In the genomic region with DNA sequence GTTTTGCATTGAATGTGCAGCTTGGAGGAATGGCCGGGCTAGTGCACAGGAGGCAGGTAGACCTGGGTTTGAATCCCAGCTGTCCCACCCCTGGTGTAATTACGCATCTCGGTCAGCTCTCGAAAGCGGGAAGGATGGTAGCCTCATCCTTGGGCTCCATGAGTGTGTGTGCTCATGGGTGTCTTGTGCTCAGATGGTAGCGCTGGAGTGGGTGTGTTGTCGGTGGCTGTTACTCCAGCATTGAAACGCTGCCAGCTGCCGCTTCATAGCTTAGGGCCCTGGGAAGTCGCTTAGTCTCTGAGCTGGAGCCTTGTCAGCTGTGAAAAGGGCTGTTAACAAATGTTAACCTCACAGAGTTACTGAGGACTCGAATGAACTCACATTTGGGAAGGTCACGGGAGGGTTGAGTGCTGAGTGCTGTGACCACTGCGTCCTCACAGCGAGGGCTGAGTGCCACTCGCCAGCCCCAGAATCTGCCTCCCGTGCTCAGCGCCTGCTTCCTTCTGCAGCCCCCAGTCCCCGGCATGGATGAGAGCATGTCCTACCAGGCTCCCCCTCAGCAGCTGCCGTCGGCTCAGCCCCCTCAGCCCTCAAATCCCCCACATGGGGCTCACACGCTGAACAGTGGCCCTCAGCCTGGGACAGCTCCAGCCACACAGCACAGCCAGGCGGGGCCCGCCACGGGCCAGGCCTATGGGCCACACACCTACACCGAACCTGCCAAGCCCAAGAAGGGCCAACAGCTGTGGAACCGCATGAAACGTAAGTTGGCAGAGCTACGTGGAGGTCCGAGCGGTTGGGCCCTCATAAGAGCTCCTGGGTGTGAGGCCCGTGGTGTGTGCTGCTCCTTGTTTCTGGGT, we compare ENCODE assay signal across 22 cellular contexts. TPM values are rescaled to one million over a fixed set of nuclear protein-coding genes. Genes with fewer than 3 reads are reported as not detected.
A peak's percentile ranks its signal among the peaks of the same experiment; 100 is the strongest.
DNase-seq lines count a peak whose midpoint lies in the region; ATAC-seq, FAIRE-seq and TF ChIP-seq lines count a peak whose summit lies in the region.
"Had no signal": no experiment of that assay in that cellular context is flagged by ENCODE, and none has a peak within 500 bp of the region (broad histone marks: within the 10 kb centered on the region; RNA-seq: fewer than 3 reads in every experiment).

No MANE protein-coding gene starts in this region.

- H3K27ac ChIP-seq in HepG2 (ENCODE audit: extremely low read length, insufficient read depth, low read length) (no peak overlapping the region), right lobe of liver (no peak overlapping the region), aorta (ENCODE audit: low read depth in 1 of 2, low read length in 2 of 2) (no peak overlapping the region)
- H3K27ac ChIP-seq in CD8-positive, alpha-beta T cell (ENCODE audit: low read depth, low read length) = no peak overlapping the region
- H3K27ac ChIP-seq: 22Rv1, GM23248 had no signal

- in situ Hi-C loops in HepG2 (cut with HindIII; ENCODE audit: extremely low pct_ligation_motif_present, low pct_unique_long_range_greater_than_20kb) = no loop called here

- POLR2A ChIA-PET in HepG2 (lab: Yijun Ruan, JAX) = interaction anchor here (2.9 kb wide), 1 partner anchor 9 kb away, joined by 26 read pairs; a partner anchor contains a TSS
- POLR2A ChIA-PET in CD8-positive, alpha-beta T cell (lab: Charles Lee) = interaction anchor here (0.7 to 1.0 kb wide), 2 partner anchors 17 to 317 kb away, joined by 3 read pairs; no protein-coding TSS in a partner anchor

- BruUV-seq in HepG2 (replicated peaks; lab: Mats Ljungman, UMichigan) = no TSS peak

- peaks cover 20% of the 10 kb centered on the region for H3K4me1 Mint-ChIP-seq in endothelial cell (ENCODE audit: unreplicated experiment)
- H3K4me1 Mint-ChIP-seq in CD8-positive, alpha-beta T cell (ENCODE audit: low read depth) = peaks cover 42% of the 10 kb centered on the region

- no peak overlapping the region for H2AFZ ChIP-seq in HepG2 (ENCODE audit: low read length)
- H2AFZ ChIP-seq: GM23248 had no signal

- H3K4me3 Mint-ChIP-seq in endothelial cell (ENCODE audit: unreplicated experiment) = peak overlapping the region; percentile 7
- H3K4me3 Mint-ChIP-seq in CD8-positive, alpha-beta T cell = no peak overlapping the region

- peaks cover 36% of the 10 kb centered on the region for H3K79me2 ChIP-seq in HepG2 (ENCODE audit: insufficient read depth, low read length)

- CTCF ChIA-PET in HepG2 (lab: Yijun Ruan, JAX; ENCODE audit: low intra/inter-chr PET ratio, low total read pairs) = no interaction called here
- CTCF ChIA-PET in CD8-positive, alpha-beta T cell (lab: Charles Lee) = interaction anchor here (1.4 to 2.3 kb wide), 2 partner anchors 26 to 64 kb away, joined by 3 to 7 read pairs; no protein-coding TSS in a partner anchor

- no peak overlapping the region for H3K27ac Mint-ChIP-seq in endothelial cell (ENCODE audit: unreplicated experiment)
- H3K27ac Mint-ChIP-seq in CD8-positive, alpha-beta T cell = no peak overlapping the region

- H3K27me3 Mint-ChIP-seq in endothelial cell (ENCODE audit: unreplicated experiment) = peaks cover 38% of the 10 kb centered on the region
- H3K27me3 Mint-ChIP-seq in CD8-positive, alpha-beta T cell (ENCODE audit: low read depth) = no peaks in the 10 kb centered on the region

- TF ChIP-seq EP300 in HepG2 (IDR thresholded peaks at IDR 0.05; ENCODE audit: low read depth in 2 of 2, low read length in 2 of 2) (no peak), HepG2 (CRISPR knock-in tag; IDR thresholded peaks at IDR 0.05; ENCODE audit: borderline replicate concordance) (no peak)

- H3K9me3 ChIP-seq in HepG2 (ENCODE audit: low read length) (no peaks in the 10 kb centered on the region), right lobe of liver (no peaks in the 10 kb centered on the region), aorta (ENCODE audit: control insufficient read depth, low read length) (no peaks in the 10 kb centered on the region)
- H3K9me3 ChIP-seq in CD8-positive, alpha-beta T cell (ENCODE audit: low read length) = no peaks in the 10 kb centered on the region

- DNase-seq in HepG2 (ENCODE audit: low spot score) (no peak), right lobe of liver (no peak), endothelial cell (ENCODE audit: low spot score) (no peak), aorta (peak; percentile 45 to 70)
- DNase-seq in stimulated activated naive CD4-positive, alpha-beta T cell treated with Interleukin-2 at 50 U/mL for 16 hours (lab: John Stamatoyannopoulos, UW) = no peak
- DNase-seq in CD8-positive, alpha-beta T cell = no peak
- DNase-seq: DMS79 treated with DMSO at 0.1 percent for 48 hours; GM23248; KBM-7; NCI-H1436; NCI-H2029; NCI-H2171 treated with DMSO at 0.1 percent for 48 hours; NCI-H446 treated with DMSO at 0.1 percent for 48 hours; NK-92 treated with Interleukin-12 subunit alpha and Interleukin-12 subunit beta, amount 100 ng/mL, for 24 hours; OCI-M1; SIG-M5 had no signal

- ATAC-seq in HepG2 = no peak
- ATAC-seq in right lobe of liver = no peak
- ATAC-seq in aorta (ENCODE audit: low FRiP score) = no peak
- no peak for ATAC-seq in CD8-positive, alpha-beta T cell
- ATAC-seq: HCT116 had no signal

- no peak for TF ChIP-seq RAD21 in HepG2 (CRISPR knock-in tag; IDR thresholded peaks at IDR 0.05)

- H3K4me3 ChIP-seq in HepG2 (replicated peaks in 1 of 3; ENCODE audit: insufficient read depth in 1 of 3, low read depth in 2 of 3, low read length in 3 of 3) (no peak overlapping the region), right lobe of liver (no peak overlapping the region), aorta (ENCODE audit: low read length in 2 of 2) (no peak overlapping the region)
- H3K4me3 ChIP-seq in CD8-positive, alpha-beta T cell (ENCODE audit: low read depth, low read length) = no peak overlapping the region
- H3K4me3 ChIP-seq: GM23248 had no signal

- intact Hi-C loops in HepG2 (cut with micrococcal nuclease; ENCODE audit: unreplicated experiment) (no loop called here), right lobe of liver (cut with DNase I) (no loop called here), aorta (cut with DNase I) (loop anchor here in 1 of 2 donors (10.0 kb wide), 1 partner anchor 299 kb away; a partner anchor contains a TSS)
- intact Hi-C loops in CD8-positive, alpha-beta T cell (cut with DNase I, micrococcal nuclease) = no loop called here

- H3K27me3 ChIP-seq in HepG2 (ENCODE audit: control insufficient read depth in 1 of 2, insufficient read depth in 2 of 2, low read length in 2 of 2) (no peaks in the 10 kb centered on the region; a peak in 2 of 5 replicates), right lobe of liver (no peaks in the 10 kb centered on the region), aorta (ENCODE audit: control insufficient read depth in 1 of 2, insufficient read depth in 2 of 2, low read length in 1 of 2) (no peaks in the 10 kb centered on the region)
- no peaks in the 10 kb centered on the region for H3K27me3 ChIP-seq in CD8-positive, alpha-beta T cell (ENCODE audit: insufficient read depth, low read length)

- H3K4me1 ChIP-seq in HepG2 (ENCODE audit: insufficient read depth, low read length) = peaks cover 18% of the 10 kb centered on the region
- peaks cover 0 to 13% (median 5%) of the 10 kb centered on the region in 4 donors for H3K4me1 ChIP-seq in right lobe of liver
- H3K4me1 ChIP-seq in aorta (ENCODE audit: control insufficient read depth in 1 of 2, insufficient read depth in 2 of 2, low read length in 2 of 2) = no peaks in the 10 kb centered on the region
- H3K4me1 ChIP-seq in CD8-positive, alpha-beta T cell (ENCODE audit: insufficient read depth, low read length) = peaks cover 26% of the 10 kb centered on the region

- TF ChIP-seq POLR2A in HepG2 (IDR thresholded peaks at IDR 0.05; ENCODE audit: insufficient read depth in 1 of 2, low read depth in 2 of 2, low read length in 2 of 2) (no peak; a peak in 1 of 4 replicates), right lobe of liver (IDR thresholded peaks at IDR 0.05) (no peak)

- 95% methylated on average over 23 of the region's 31 CpGs for WGBS in HepG2 (ENCODE audit: low lambda C conversion rate)
- WGBS in right lobe of liver (ENCODE audit: insufficient coverage, low coverage, low lambda C conversion rate, missing lambda C conversion rate) = no CpG with 5 or more reads among the region's 31 CpGs
- 89% methylated on average over 31 of the region's 31 CpGs for WGBS in aorta, 2 donors

- peaks cover 66% of the 10 kb centered on the region for H3K36me3 Mint-ChIP-seq in endothelial cell (ENCODE audit: low read depth, unreplicated experiment)
- H3K36me3 Mint-ChIP-seq in CD8-positive, alpha-beta T cell = peaks cover 89% of the 10 kb centered on the region

- H3K36me3 ChIP-seq in HepG2 (replicated peaks in 1 of 2; ENCODE audit: control insufficient read depth in 1 of 2, insufficient read depth in 2 of 2, low read length in 2 of 2) = peaks cover 48 to 81% of the 10 kb centered on the region in 2 experiments
- H3K36me3 ChIP-seq in right lobe of liver = peaks cover 39 to 80% (median 57%) of the 10 kb centered on the region in 4 donors
- peaks cover 6 to 43% of the 10 kb centered on the region in 2 donors for H3K36me3 ChIP-seq in aorta (ENCODE audit: control insufficient read depth in 1 of 2, insufficient read depth in 2 of 2, low read length in 1 of 2)
- H3K36me3 ChIP-seq in CD8-positive, alpha-beta T cell (ENCODE audit: insufficient read depth, low read length) = peaks cover 77% of the 10 kb centered on the region

- FAIRE-seq in HepG2 (lab: Jason Lieb, UNC) = no peak

- peaks cover 39% of the 10 kb centered on the region; the same call in 1 of the 2 replicates for H4K20me1 ChIP-seq in HepG2 (ENCODE audit: insufficient read depth, low read length)

- H3K9me3 Mint-ChIP-seq in endothelial cell (ENCODE audit: unreplicated experiment) = no peaks in the 10 kb centered on the region
- H3K9me3 Mint-ChIP-seq in CD8-positive, alpha-beta T cell = no peaks in the 10 kb centered on the region

- no peak overlapping the region for H3K4me2 ChIP-seq in HepG2 (ENCODE audit: low read depth, low read length)

- no peak for TF ChIP-seq CTCF in HepG2 (CRISPR knock-in tag; IDR thresholded peaks at IDR 0.05)
- TF ChIP-seq CTCF in right lobe of liver (IDR thresholded peaks at IDR 0.05) = no peak
- TF ChIP-seq CTCF in endothelial cell (IDR thresholded peaks at IDR 0.05; ENCODE audit: unreplicated experiment) = no peak
- TF ChIP-seq CTCF in CD8-positive, alpha-beta T cell (IDR thresholded peaks at IDR 0.05) = no peak

- H3K9ac ChIP-seq in HepG2 (ENCODE audit: insufficient read depth, low read depth, low read length) = no peak overlapping the region
- H3K9ac ChIP-seq: GM23248 had no signal

RNA-seq across cellular contexts. Expression of a gene that starts 5.2 kb away (rescaled TPM):
- total RNA-seq in HepG2 (2016; rRNA removed; fragmentation: Illumina TruSeq; extraction: Trizol) (5.8 and 14.3 TPM in 2 replicates), right lobe of liver (10 to 100 TPM; 29.8 to 66.3 (median 41.1) TPM), endothelial cell (ENCODE audit: unreplicated experiment) (162 TPM), aorta (100 to 1,000 TPM; 166 to 274 TPM)
- total RNA-seq in HepG2 (2016; cell fraction: cytosol; rRNA removed; fragmentation: Illumina TruSeq; extraction: Trizol; ENCODE audit: low read depth) = 1.1 and 2.1 TPM in 2 replicates
- total RNA-seq in HepG2 (2016; cell fraction: insoluble cytoplasmic fraction; rRNA removed; fragmentation: Illumina TruSeq; extraction: Trizol) = 4.7 and 13.0 TPM in 2 replicates
- total RNA-seq in HepG2 (2016; cell fraction: membrane; rRNA removed; fragmentation: Illumina TruSeq; extraction: Trizol) = 4.0 TPM in 2 replicates
- 28.1 and 29.6 TPM in 2 replicates for total RNA-seq in HepG2 (2016; cell fraction: nucleus; rRNA removed; fragmentation: Illumina TruSeq; extraction: Trizol)
- polyA plus RNA-seq in HepG2 (2011; rRNA removed) (38.3 and 41.9 TPM in 2 replicates), aorta (100 to 1,000 TPM in 1 of 2 donors, 10 to 100 TPM in 1; 39.4 to 336 TPM)
- 3.2 and 6.8 TPM in 2 replicates for polyA plus RNA-seq in HepG2 (2011; cell fraction: cytosol; rRNA removed)
- polyA plus RNA-seq in HepG2 (2011; cell fraction: nucleus; rRNA removed) = 519 and 637 TPM in 2 replicates
- polyA plus RNA-seq in HepG2 (2012) = 46.6 and 63.0 TPM in 2 replicates
- polyA plus RNA-seq in HepG2 (2016; cell fraction: cytosol; fragmentation: Illumina TruSeq; extraction: Trizol; ENCODE audit: low read depth) = 0.46 and 0.71 TPM in 2 replicates
- polyA plus RNA-seq in HepG2 (2016; cell fraction: insoluble cytoplasmic fraction; fragmentation: Illumina TruSeq; extraction: Trizol; ENCODE audit: low read depth) = 5.1 and 9.7 TPM in 2 replicates
- polyA plus RNA-seq in HepG2 (2016; cell fraction: membrane; fragmentation: Illumina TruSeq; extraction: Trizol; ENCODE audit: low read depth) = 1.5 and 2.8 TPM in 2 replicates
- 151 and 199 TPM in 2 replicates for polyA plus RNA-seq in HepG2 (2016; cell fraction: nucleus; fragmentation: Illumina TruSeq; extraction: Trizol; ENCODE audit: insufficient read depth, low read depth)
- 27.1 and 40.7 TPM in 2 replicates for polyA minus RNA-seq in HepG2 (2011; rRNA and poly(A)+ RNA removed; ENCODE audit: low replicate concordance)
- 10.7 and 13.3 TPM in 2 replicates for polyA minus RNA-seq in HepG2 (2011; cell fraction: cytosol; rRNA and poly(A)+ RNA removed)
- polyA minus RNA-seq in HepG2 (2011; cell fraction: nucleus; rRNA and poly(A)+ RNA removed) = 60.4 and 69.7 TPM in 2 replicates
- total RNA-seq in CD8-positive, alpha-beta T cell = 100 to 1,000 TPM; 514 to 558 TPM

RNA-seq across cellular contexts. Expression of a gene that starts 9.4 kb away (rescaled TPM):
- total RNA-seq in HepG2 (2016; rRNA removed; fragmentation: Illumina TruSeq; extraction: Trizol) = 1.5 and 2.9 TPM in 2 replicates
- 0.88 and 1.1 TPM in 2 replicates for total RNA-seq in HepG2 (2016; cell fraction: cytosol; rRNA removed; fragmentation: Illumina TruSeq; extraction: Trizol; ENCODE audit: low read depth)
- 1.8 and 2.6 TPM in 2 replicates for total RNA-seq in HepG2 (2016; cell fraction: insoluble cytoplasmic fraction; rRNA removed; fragmentation: Illumina TruSeq; extraction: Trizol)
- 1.8 and 2.1 TPM in 2 replicates for total RNA-seq in HepG2 (2016; cell fraction: membrane; rRNA removed; fragmentation: Illumina TruSeq; extraction: Trizol)
- 1.9 and 2.7 TPM in 2 replicates for total RNA-seq in HepG2 (2016; cell fraction: nucleus; rRNA removed; fragmentation: Illumina TruSeq; extraction: Trizol)
- 0.75 and 1.2 TPM in 2 replicates for polyA plus RNA-seq in HepG2 (2011; rRNA removed)
- polyA plus RNA-seq in HepG2 (2011; cell fraction: cytosol; rRNA removed) = 0.86 and 1.8 TPM in 2 replicates
- polyA plus RNA-seq in HepG2 (2011; cell fraction: nucleus; rRNA removed) = 1.7 TPM in 2 replicates
- polyA plus RNA-seq in HepG2 (2012) = 1.5 and 1.8 TPM in 2 replicates
- 0.32 and 0.38 TPM in 2 replicates for polyA plus RNA-seq in HepG2 (2016; cell fraction: cytosol; fragmentation: Illumina TruSeq; extraction: Trizol; ENCODE audit: low read depth)
- polyA plus RNA-seq in HepG2 (2016; cell fraction: insoluble cytoplasmic fraction; fragmentation: Illumina TruSeq; extraction: Trizol; ENCODE audit: low read depth) = 1.4 and 1.5 TPM in 2 replicates
- 0.65 and 1.0 TPM in 2 replicates for polyA plus RNA-seq in HepG2 (2016; cell fraction: membrane; fragmentation: Illumina TruSeq; extraction: Trizol; ENCODE audit: low read depth)
- 0.95 and 1.2 TPM in 2 replicates for polyA plus RNA-seq in HepG2 (2016; cell fraction: nucleus; fragmentation: Illumina TruSeq; extraction: Trizol; ENCODE audit: insufficient read depth, low read depth)
- polyA minus RNA-seq in HepG2 (2011; rRNA and poly(A)+ RNA removed; ENCODE audit: low replicate concordance) = 5.7 and 6.2 TPM in 2 replicates
- 3.4 and 3.7 TPM in 2 replicates for polyA minus RNA-seq in HepG2 (2011; cell fraction: cytosol; rRNA and poly(A)+ RNA removed)
- polyA minus RNA-seq in HepG2 (2011; cell fraction: nucleus; rRNA and poly(A)+ RNA removed) = 2.7 and 3.9 TPM in 2 replicates
- total RNA-seq in right lobe of liver = 1 to 10 TPM; 1.5 to 5.7 (median 3.3) TPM
- total RNA-seq in endothelial cell (ENCODE audit: unreplicated experiment) = 3.4 TPM
- 1 to 10 TPM; 5.4 to 7.4 TPM for total RNA-seq in aorta
- 1 to 10 TPM; 2.1 to 6.5 TPM for polyA plus RNA-seq in aorta
- total RNA-seq in CD8-positive, alpha-beta T cell = 1 to 10 TPM; 2.3 to 2.7 TPM

RNA-seq across cellular contexts. Expression of a gene that starts 18.9 kb away (rescaled TPM):
- total RNA-seq in HepG2 (2016; rRNA removed; fragmentation: Illumina TruSeq; extraction: Trizol) (0.83 and 1.6 TPM in 2 replicates), right lobe of liver (1 to 10 TPM; 1.3 to 3.7 (median 2.0) TPM), endothelial cell (ENCODE audit: unreplicated experiment) (21.4 TPM), aorta (10 to 100 TPM; 45.0 to 52.8 TPM)
- total RNA-seq in HepG2 (2016; cell fraction: cytosol; rRNA removed; fragmentation: Illumina TruSeq; extraction: Trizol; ENCODE audit: low read depth) = 1.4 and 3.2 TPM in 2 replicates
- 1.00 and 1.6 TPM in 2 replicates for total RNA-seq in HepG2 (2016; cell fraction: insoluble cytoplasmic fraction; rRNA removed; fragmentation: Illumina TruSeq; extraction: Trizol)
- total RNA-seq in HepG2 (2016; cell fraction: membrane; rRNA removed; fragmentation: Illumina TruSeq; extraction: Trizol) = 1.4 and 1.9 TPM in 2 replicates
- total RNA-seq in HepG2 (2016; cell fraction: nucleus; rRNA removed; fragmentation: Illumina TruSeq; extraction: Trizol) = not detected in 2 replicates
- polyA plus RNA-seq in HepG2 (2011; rRNA removed) (0.34 and 0.41 TPM in 2 replicates), aorta (10 to 100 TPM; 40.4 to 55.2 TPM)
- polyA plus RNA-seq in HepG2 (2011; cell fraction: cytosol; rRNA removed) = 0.37 and 0.90 TPM in 2 replicates
- 0.35 and 0.56 TPM in 2 replicates for polyA plus RNA-seq in HepG2 (2011; cell fraction: nucleus; rRNA removed)
- polyA plus RNA-seq in HepG2 (2012) = 0.92 and 0.97 TPM in 2 replicates
- 2.2 and 4.1 TPM in 2 replicates for polyA plus RNA-seq in HepG2 (2016; cell fraction: cytosol; fragmentation: Illumina TruSeq; extraction: Trizol; ENCODE audit: low read depth)
- polyA plus RNA-seq in HepG2 (2016; cell fraction: insoluble cytoplasmic fraction; fragmentation: Illumina TruSeq; extraction: Trizol; ENCODE audit: low read depth) = 2.3 and 3.1 TPM in 2 replicates
- polyA plus RNA-seq in HepG2 (2016; cell fraction: membrane; fragmentation: Illumina TruSeq; extraction: Trizol; ENCODE audit: low read depth) = 4.7 and 5.9 TPM in 2 replicates
- 1.2 and 2.4 TPM in 2 replicates for polyA plus RNA-seq in HepG2 (2016; cell fraction: nucleus; fragmentation: Illumina TruSeq; extraction: Trizol; ENCODE audit: insufficient read depth, low read depth)
- 0.54 TPM in 1 of 2 replicates, not detected in the other for polyA minus RNA-seq in HepG2 (2011; rRNA and poly(A)+ RNA removed; ENCODE audit: low replicate concordance)
- 0.79 TPM in 1 of 2 replicates, not detected in the other for polyA minus RNA-seq in HepG2 (2011; cell fraction: cytosol; rRNA and poly(A)+ RNA removed)
- not detected in 2 replicates for polyA minus RNA-seq in HepG2 (2011; cell fraction: nucleus; rRNA and poly(A)+ RNA removed)
- total RNA-seq in CD8-positive, alpha-beta T cell = not detected

RNA-seq across cellular contexts. Expression of a gene that starts 38.9 kb away (rescaled TPM):
- total RNA-seq in HepG2 (2016; rRNA removed; fragmentation: Illumina TruSeq; extraction: Trizol) = 10.6 and 19.9 TPM in 2 replicates
- 24.8 and 26.4 TPM in 2 replicates for total RNA-seq in HepG2 (2016; cell fraction: cytosol; rRNA removed; fragmentation: Illumina TruSeq; extraction: Trizol; ENCODE audit: low read depth)
- total RNA-seq in HepG2 (2016; cell fraction: insoluble cytoplasmic fraction; rRNA removed; fragmentation: Illumina TruSeq; extraction: Trizol) = 9.4 and 21.3 TPM in 2 replicates
- total RNA-seq in HepG2 (2016; cell fraction: membrane; rRNA removed; fragmentation: Illumina TruSeq; extraction: Trizol) = 27.7 and 30.4 TPM in 2 replicates
- total RNA-seq in HepG2 (2016; cell fraction: nucleus; rRNA removed; fragmentation: Illumina TruSeq; extraction: Trizol) = 16.5 and 20.3 TPM in 2 replicates
- 6.9 and 8.9 TPM in 2 replicates for polyA plus RNA-seq in HepG2 (2011; rRNA removed)
- polyA plus RNA-seq in HepG2 (2011; cell fraction: cytosol; rRNA removed) = 7.0 and 10.7 TPM in 2 replicates
- polyA plus RNA-seq in HepG2 (2011; cell fraction: nucleus; rRNA removed) = 13.2 and 17.7 TPM in 2 replicates
- 4.1 and 6.2 TPM in 2 replicates for polyA plus RNA-seq in HepG2 (2012)
- polyA plus RNA-seq in HepG2 (2016; cell fraction: cytosol; fragmentation: Illumina TruSeq; extraction: Trizol; ENCODE audit: low read depth) = 27.2 and 29.7 TPM in 2 replicates
- polyA plus RNA-seq in HepG2 (2016; cell fraction: insoluble cytoplasmic fraction; fragmentation: Illumina TruSeq; extraction: Trizol; ENCODE audit: low read depth) = 11.5 and 12.2 TPM in 2 replicates
- polyA plus RNA-seq in HepG2 (2016; cell fraction: membrane; fragmentation: Illumina TruSeq; extraction: Trizol; ENCODE audit: low read depth) = 29.0 and 29.3 TPM in 2 replicates
- polyA plus RNA-seq in HepG2 (2016; cell fraction: nucleus; fragmentation: Illumina TruSeq; extraction: Trizol; ENCODE audit: insufficient read depth, low read depth) = 34.6 and 38.5 TPM in 2 replicates
- polyA minus RNA-seq in HepG2 (2011; rRNA and poly(A)+ RNA removed; ENCODE audit: low replicate concordance) = 15.4 TPM in 1 of 2 replicates, not detected in the other
- 6.2 and 9.2 TPM in 2 replicates for polyA minus RNA-seq in HepG2 (2011; cell fraction: cytosol; rRNA and poly(A)+ RNA removed)
- polyA minus RNA-seq in HepG2 (2011; cell fraction: nucleus; rRNA and poly(A)+ RNA removed) = 2.6 and 3.9 TPM in 2 replicates
- total RNA-seq in right lobe of liver = under 1 TPM in 5 of 6 experiments, not detected in 1; 0.30 to 0.93 (median 0.35) TPM
- total RNA-seq in endothelial cell (ENCODE audit: unreplicated experiment) = 10.4 TPM
- 1 to 10 TPM in 1 of 2 donors, under 1 TPM in 1; 0.94 to 2.2 TPM for total RNA-seq in aorta
- polyA plus RNA-seq in aorta = under 1 TPM in 1 of 2 donors, not detected in 1; 0.03 TPM
- total RNA-seq in CD8-positive, alpha-beta T cell = not detected
- total RNA-seq: GM23248, RPMI7951 had no signal
- polyA plus RNA-seq: AG04450, BJ had no signal

RNA-seq across cellular contexts. Expression of a gene that starts 48.5 kb away (rescaled TPM):
- total RNA-seq in HepG2 (2016; rRNA removed; fragmentation: Illumina TruSeq; extraction: Trizol) (0.76 and 1.3 TPM in 2 replicates), right lobe of liver (under 1 TPM in 1 of 6 experiments, not detected in 5; 0.38 TPM), endothelial cell (ENCODE audit: unreplicated experiment) (not detected), aorta (1 to 10 TPM in 1 of 2 donors, under 1 TPM in 1; 0.52 to 2.4 TPM)
- 0.81 and 1.1 TPM in 2 replicates for total RNA-seq in HepG2 (2016; cell fraction: cytosol; rRNA removed; fragmentation: Illumina TruSeq; extraction: Trizol; ENCODE audit: low read depth)
- total RNA-seq in HepG2 (2016; cell fraction: insoluble cytoplasmic fraction; rRNA removed; fragmentation: Illumina TruSeq; extraction: Trizol) = 0.92 and 0.93 TPM in 2 replicates
- 0.34 and 0.46 TPM in 2 replicates for total RNA-seq in HepG2 (2016; cell fraction: membrane; rRNA removed; fragmentation: Illumina TruSeq; extraction: Trizol)
- not detected in 2 replicates for total RNA-seq in HepG2 (2016; cell fraction: nucleus; rRNA removed; fragmentation: Illumina TruSeq; extraction: Trizol)
- polyA plus RNA-seq in HepG2 (2011; rRNA removed) (1.9 and 3.6 TPM in 2 replicates), aorta (not detected)
- polyA plus RNA-seq in HepG2 (2011; cell fraction: cytosol; rRNA removed) = 1.6 and 2.5 TPM in 2 replicates
- 1.1 TPM in 1 of 2 replicates, not detected in the other for polyA plus RNA-seq in HepG2 (2011; cell fraction: nucleus; rRNA removed)
- 0.46 and 0.76 TPM in 2 replicates for polyA plus RNA-seq in HepG2 (2012)
- polyA plus RNA-seq in HepG2 (2016; cell fraction: cytosol; fragmentation: Illumina TruSeq; extraction: Trizol; ENCODE audit: low read depth) = 1.2 and 1.3 TPM in 2 replicates
- polyA plus RNA-seq in HepG2 (2016; cell fraction: insoluble cytoplasmic fraction; fragmentation: Illumina TruSeq; extraction: Trizol; ENCODE audit: low read depth) = 0.67 TPM in 1 of 2 replicates, not detected in the other
- 0.65 TPM in 1 of 2 replicates, not detected in the other for polyA plus RNA-seq in HepG2 (2016; cell fraction: membrane; fragmentation: Illumina TruSeq; extraction: Trizol; ENCODE audit: low read depth)
- 1.3 and 2.0 TPM in 2 replicates for polyA plus RNA-seq in HepG2 (2016; cell fraction: nucleus; fragmentation: Illumina TruSeq; extraction: Trizol; ENCODE audit: insufficient read depth, low read depth)
- polyA minus RNA-seq in HepG2 (2011; rRNA and poly(A)+ RNA removed; ENCODE audit: low replicate concordance) = not detected in 2 replicates
- polyA minus RNA-seq in HepG2 (2011; cell fraction: cytosol; rRNA and poly(A)+ RNA removed) = not detected in 2 replicates
- not detected in 2 replicates for polyA minus RNA-seq in HepG2 (2011; cell fraction: nucleus; rRNA and poly(A)+ RNA removed)
- total RNA-seq in CD8-positive, alpha-beta T cell = not detected
- total RNA-seq: G401, GM23248, RPMI7951 had no signal
- polyA plus RNA-seq: AG04450, BJ, GM23248 had no signal

Comparison
In these comparisons a context has a peak if more than half of its experiments do, and no peak if none do; other contexts are left out.
1. DNase-seq: peak in aorta (2 of 2); none in HepG2 (single experiment), right lobe of liver (0 of 3), endothelial cell (single experiment), stimulated activated naive CD4-positive, alpha-beta T cell treated with Interleukin-2 at 50 U/mL for 16 hours (single experiment) and CD8-positive, alpha-beta T cell (0 of 7).